Comparison of ENCODE assay signal across 16 cellular contexts in the genomic region with DNA sequence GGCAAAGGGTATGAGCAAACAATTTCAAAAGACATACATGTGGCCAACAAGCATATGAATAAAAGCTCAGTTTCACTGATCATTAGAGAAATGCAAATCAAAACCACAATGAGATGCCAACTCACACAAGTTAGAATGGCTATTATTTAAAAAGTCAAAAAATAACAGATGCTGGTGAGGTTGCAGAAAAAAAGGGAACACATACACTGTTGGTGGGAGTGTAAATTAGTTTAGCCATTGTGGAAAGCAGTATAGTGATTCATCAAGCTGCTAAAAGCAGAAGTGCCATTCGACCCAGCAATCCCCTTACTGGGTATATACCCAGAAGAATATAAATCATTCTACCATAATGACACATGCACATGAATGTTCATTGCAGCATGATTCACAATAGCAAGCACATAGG. TPM values are rescaled to one million over a fixed set of nuclear protein-coding genes. Genes with fewer than 3 reads are reported as not detected.
A peak's percentile ranks its signal among the peaks of the same experiment; 100 is the strongest.
DNase-seq lines count a peak whose midpoint lies in the region; ATAC-seq and TF ChIP-seq lines count a peak whose summit lies in the region.
"Had no signal": no experiment of that assay in that cellular context is flagged by ENCODE, and none has a peak within 500 bp of the region (broad histone marks: within the 10 kb centered on the region; RNA-seq: fewer than 3 reads in every experiment).

No MANE protein-coding gene starts in this region.

- no peak overlapping the region for H3K4me3 Mint-ChIP-seq in activated B cell treated with CpG ODN at 0.5 μM for 24 hours
- H3K4me3 Mint-ChIP-seq: activated naive CD8-positive, alpha-beta T cell treated with anti-CD3 and anti-CD28 coated beads, Interleukin-2, amount 50 U/mL, for 24 hours; IgD-negative memory B cell had no signal

- H3F3A ChIP-seq in MM.1S (ENCODE audit: insufficient read depth, low read length), result peaks cover 16% of the 10 kb centered on the region

- H3K27me3 Mint-ChIP-seq in activated B cell treated with CpG ODN at 0.5 μM for 24 hours, result peaks cover 1% of the 10 kb centered on the region
- H3K27me3 Mint-ChIP-seq: activated naive CD8-positive, alpha-beta T cell treated with anti-CD3 and anti-CD28 coated beads, Interleukin-2, amount 50 U/mL, for 24 hours; IgD-negative memory B cell had no signal

- no peak overlapping the region for H3K9ac ChIP-seq in MM.1S (ENCODE audit: low read length)
- H3K9ac ChIP-seq: parathyroid adenoma had no signal

- ATAC-seq in GM19463 (IDR thresholded peaks at IDR 0.05; ENCODE audit: unreplicated experiment) (peak; percentile 91), activated B cell treated with CpG ODN at 0.5 μM for 24 hours (ENCODE audit: low read depth) (peak; percentile 66)
- ATAC-seq: activated naive CD8-positive, alpha-beta T cell treated with anti-CD3 and anti-CD28 coated beads, Interleukin-2, amount 50 U/mL, for 24 hours; Panc1 had no signal

- H3K4me1 ChIP-seq in MM.1S (ENCODE audit: low read length), result peaks cover 12% of the 10 kb centered on the region
- H3K4me1 ChIP-seq: parathyroid adenoma had no signal

- POLR2A ChIA-PET in activated B cell treated with CpG ODN at 0.5 μM for 24 hours (lab: Charles Lee), result no interaction called here

- H3K36me3 ChIP-seq in MM.1S (replicated peaks; ENCODE audit: insufficient read depth, low read length), result no peaks in the 10 kb centered on the region

- H3K36me3 Mint-ChIP-seq in activated B cell treated with CpG ODN at 0.5 μM for 24 hours (ENCODE audit: low read depth), result no peaks in the 10 kb centered on the region

- H3K9me2 ChIP-seq in MM.1S (replicated peaks; ENCODE audit: insufficient read depth, low read length), result no peaks in the 10 kb centered on the region

- H3K4me1 Mint-ChIP-seq in activated B cell treated with CpG ODN at 0.5 μM for 24 hours, result peaks cover 6% of the 10 kb centered on the region
- H3K4me1 Mint-ChIP-seq: activated naive CD8-positive, alpha-beta T cell treated with anti-CD3 and anti-CD28 coated beads, Interleukin-2, amount 50 U/mL, for 24 hours; IgD-negative memory B cell had no signal

- peak; percentile 18 for DNase-seq in GM12865 (ENCODE audit: low read depth)
- DNase-seq in MM.1S, result peak; percentile 48
- DNase-seq in activated B cell treated with CpG ODN at 0.5 μM for 24 hours, result no peak
- DNase-seq in caudate nucleus (lab: John Stamatoyannopoulos, UW), result no peak
- DNase-seq in NK-92 treated with Interleukin-12 subunit alpha and Interleukin-12 subunit beta, amount 100 ng/mL, for 24 hours (lab: John Stamatoyannopoulos, UW), result no peak
- no peak for DNase-seq in NCI-H146 treated with DMSO at 0.1 percent for 48 hours (lab: John Stamatoyannopoulos, UW; ENCODE audit: unreplicated experiment)
- DNase-seq in NCI-H1436 (lab: John Stamatoyannopoulos, UW), result no peak
- DNase-seq: activated naive CD8-positive, alpha-beta T cell treated with anti-CD3 and anti-CD28 coated beads, Interleukin-2, amount 50 U/mL, for 24 hours; NCI-H2107; T1000 had no signal

- H3K27ac ChIP-seq in MM.1S (ENCODE audit: low read length) (peak overlapping the region; percentile 27; the same call in 1 of the 2 replicates), caudate nucleus (ENCODE audit: low read depth, low read length) (no peak overlapping the region)
- H3K27ac ChIP-seq: coronary artery, parathyroid adenoma had no signal

- no peak for TF ChIP-seq CTCF in GM12865 (IDR thresholded peaks at IDR 0.05; ENCODE audit: insufficient read depth, low read depth, low read length, missing control alignments)
- no peak for TF ChIP-seq CTCF in MM.1S (IDR thresholded peaks at IDR 0.05; ENCODE audit: low read length)
- TF ChIP-seq CTCF in activated B cell treated with CpG ODN at 0.5 μM for 24 hours (IDR thresholded peaks at IDR 0.05), result no peak

- no peak overlapping the region for H3K4me3 ChIP-seq in GM12865 (ENCODE audit: low read depth, low read length)
- no peak overlapping the region for H3K4me3 ChIP-seq in MM.1S (ENCODE audit: low read length)
- H3K4me3 ChIP-seq: coronary artery had no signal

- intact Hi-C loops in activated B cell treated with CpG ODN at 0.5 μM for 24 hours (cut with micrococcal nuclease), result no loop called here

- no peak overlapping the region for H3K27ac Mint-ChIP-seq in activated B cell treated with CpG ODN at 0.5 μM for 24 hours
- H3K27ac Mint-ChIP-seq: activated naive CD8-positive, alpha-beta T cell treated with anti-CD3 and anti-CD28 coated beads, Interleukin-2, amount 50 U/mL, for 24 hours; IgD-negative memory B cell had no signal

- H4K20me1 ChIP-seq in MM.1S (ENCODE audit: insufficient read depth, low read length), result no peaks in the 10 kb centered on the region

- H3K9me3 ChIP-seq in MM.1S (replicated peaks; ENCODE audit: insufficient read depth, low read length), result no peaks in the 10 kb centered on the region

- H3K79me2 ChIP-seq in MM.1S (ENCODE audit: low read length), result no peaks in the 10 kb centered on the region
- H3K79me2 ChIP-seq: parathyroid adenoma had no signal

- CTCF ChIA-PET in activated B cell treated with CpG ODN at 0.5 μM for 24 hours (lab: Charles Lee), result no interaction called here

- peak overlapping the region; percentile 41; the same call in 1 of the 2 replicates for H3K4me2 ChIP-seq in MM.1S (ENCODE audit: low read depth, low read length)

- no peak overlapping the region for H2AFZ ChIP-seq in MM.1S (ENCODE audit: low read length)
- H2AFZ ChIP-seq: parathyroid adenoma had no signal

- no peaks in the 10 kb centered on the region for H3K9me3 Mint-ChIP-seq in activated B cell treated with CpG ODN at 0.5 μM for 24 hours
- H3K9me3 Mint-ChIP-seq: activated naive CD8-positive, alpha-beta T cell treated with anti-CD3 and anti-CD28 coated beads, Interleukin-2, amount 50 U/mL, for 24 hours; IgD-negative memory B cell had no signal

- H3K27me3 ChIP-seq in MM.1S (replicated peaks; ENCODE audit: insufficient read depth, low read length), result no peaks in the 10 kb centered on the region

RNA-seq across cellular contexts. Expression of gene KHDC1L, which starts 6.7 kb away (rescaled TPM):
- not detected in 2 replicates for total RNA-seq in activated B cell treated with CpG ODN at 0.5 μM for 24 hours
- total RNA-seq: fibroblast of lung had no signal

RNA-seq across cellular contexts. Expression of gene KHDC1, which starts 31.0 kb away (rescaled TPM):
- total RNA-seq in activated B cell treated with CpG ODN at 0.5 μM for 24 hours, result 2.4 and 2.7 TPM in 2 replicates

Comparison
In these comparisons a context has a peak if more than half of its experiments do, and no peak if none do; other contexts are left out.
1. DNase-seq: peak in GM12865 (single experiment) and MM.1S (single experiment); none in activated B cell treated with CpG ODN at 0.5 μM for 24 hours (single experiment), caudate nucleus (0 of 61), NK-92 treated with Interleukin-12 subunit alpha and Interleukin-12 subunit beta, amount 100 ng/mL, for 24 hours (single experiment), NCI-H146 treated with DMSO at 0.1 percent for 48 hours (single experiment) and NCI-H1436 (single experiment).